Comparison of ENCODE assay signal across 9 cellular contexts in genomic region chr12:132178801-132179401, GRCh38. TPM values are rescaled to one million over a fixed set of nuclear protein-coding genes. Genes with fewer than 3 reads are reported as not detected.
DNase-seq lines count a peak whose midpoint lies in the region; ATAC-seq and TF ChIP-seq lines count a peak whose summit lies in the region.
"Had no signal": no experiment of that assay in that cellular context is flagged by ENCODE, and none has a peak within 500 bp of the region (broad histone marks: within the 10 kb centered on the region; RNA-seq: fewer than 3 reads in every experiment).

No MANE protein-coding gene starts in this region.

- H3K79me2 ChIP-seq in Loucy (ENCODE audit: insufficient read depth, low read length): no peaks in the 10 kb centered on the region

- peak overlapping the region in 1 of 2 donors; percentile 20 for H3K4me3 ChIP-seq in CD4-positive, alpha-beta memory T cell (ENCODE audit: low read length in 2 of 2)
- H3K4me3 ChIP-seq in Loucy (ENCODE audit: low read length, poor library complexity, severe bottlenecking): peak overlapping the region; percentile 62
- H3K4me3 ChIP-seq in body of pancreas: no peak overlapping the region
- H3K4me3 ChIP-seq: thoracic aorta had no signal

- 55 to 60% methylated on average over 27 to 39 of the region's 39 CpGs for WGBS in body of pancreas, 2 donors

- ATAC-seq in left colon (peak; percentile 81), body of pancreas (no peak), HG02759 (IDR thresholded peaks at IDR 0.05; ENCODE audit: unreplicated experiment) (no peak), GM21737 (IDR thresholded peaks at IDR 0.05; ENCODE audit: unreplicated experiment) (no peak), HG03571 (IDR thresholded peaks at IDR 0.05; ENCODE audit: unreplicated experiment) (no peak)

- peaks cover 14 to 32% (median 28%) of the 10 kb centered on the region in 4 donors for H3K4me1 Mint-ChIP-seq in CD4-positive, alpha-beta memory T cell

- H4K20me1 ChIP-seq in Loucy (ENCODE audit: insufficient read depth, low read length, poor library complexity, severe bottlenecking): no peaks in the 10 kb centered on the region

- TF ChIP-seq POLR2A in body of pancreas (IDR thresholded peaks at IDR 0.05): no peak

- peak; percentile 57 to 76 (median 72) for DNase-seq in CD4-positive, alpha-beta memory T cell
- peak; percentile 53 to 63 for DNase-seq in activated CD4-positive, alpha-beta T cell treated with anti-CD3 and anti-CD28 coated beads for 4 hours
- DNase-seq in left colon (peak in 1 of 2 donors; percentile 42), body of pancreas (no peak)

- peaks cover 0 to 4% of the 10 kb centered on the region in 2 donors for H3K9me3 ChIP-seq in CD4-positive, alpha-beta memory T cell (ENCODE audit: control insufficient read depth in 1 of 2, low read length in 2 of 2)
- no peaks in the 10 kb centered on the region for H3K9me3 ChIP-seq in Loucy (ENCODE audit: insufficient read depth, low read depth, low read length)
- no peaks in the 10 kb centered on the region for H3K9me3 ChIP-seq in body of pancreas
- H3K9me3 ChIP-seq: thoracic aorta had no signal

- H2AFZ ChIP-seq in Loucy (ENCODE audit: low read length): peak overlapping the region; percentile 83

- H3K4me2 ChIP-seq in Loucy (ENCODE audit: low read depth, low read length, poor library complexity, severe bottlenecking): peak overlapping the region; percentile 79

- peak overlapping the region; percentile 38 for H3K27ac ChIP-seq in CD4-positive, alpha-beta memory T cell (ENCODE audit: low read depth, low read length)
- H3K27ac ChIP-seq in body of pancreas: no peak overlapping the region
- H3K27ac ChIP-seq: thoracic aorta had no signal

- CTCF ChIA-PET in CD4-positive, alpha-beta memory T cell (lab: Charles Lee; ENCODE audit: partially characterized antibody): interaction anchor here (0.8 to 1.7 kb wide), 3 partner anchors 11 to 40 kb away, joined by 3 to 8 read pairs (median 4); no protein-coding TSS in a partner anchor

- peaks cover 5% of the 10 kb centered on the region in 2 donors for H3K27me3 Mint-ChIP-seq in CD4-positive, alpha-beta memory T cell

- peak overlapping the region; percentile 72 to 97 (median 91) for H3K27ac Mint-ChIP-seq in CD4-positive, alpha-beta memory T cell

- peaks cover 0 to 11% (median 6%) of the 10 kb centered on the region in 8 donors for H3K9me3 Mint-ChIP-seq in CD4-positive, alpha-beta memory T cell

- H3K9me2 ChIP-seq in Loucy (replicated peaks; ENCODE audit: low read depth, low read length): no peaks in the 10 kb centered on the region

- H3K36me3 Mint-ChIP-seq in CD4-positive, alpha-beta memory T cell: no peaks in the 10 kb centered on the region

- peaks cover 24% of the 10 kb centered on the region for H3K4me1 ChIP-seq in CD4-positive, alpha-beta memory T cell (ENCODE audit: insufficient read depth, low read length)
- H3K4me1 ChIP-seq in Loucy (ENCODE audit: insufficient read depth, low read length, poor library complexity, severe bottlenecking) (peaks cover 17% of the 10 kb centered on the region), body of pancreas (no peaks in the 10 kb centered on the region)

- peak overlapping the region; percentile 7 for H3K9ac ChIP-seq in Loucy (ENCODE audit: low read depth, low read length, poor library complexity, severe bottlenecking)

- H3K27me3 ChIP-seq in CD4-positive, alpha-beta memory T cell (ENCODE audit: insufficient read depth, low read length): no peaks in the 10 kb centered on the region
- H3K27me3 ChIP-seq in Loucy (ENCODE audit: insufficient read depth, low read length, poor library complexity, severe bottlenecking): no peaks in the 10 kb centered on the region
- no peaks in the 10 kb centered on the region for H3K27me3 ChIP-seq in body of pancreas

- POLR2A ChIA-PET in CD4-positive, alpha-beta memory T cell (lab: Charles Lee; ENCODE audit: partially characterized antibody): interaction anchor here (1.1 to 3.0 kb wide), 4 partner anchors 8 to 40 kb away, joined by 4 to 37 read pairs (median 8); no protein-coding TSS in a partner anchor

- intact Hi-C loops in CD4-positive, alpha-beta memory T cell (cut with micrococcal nuclease): loop anchor here (1.0 to 2.0 kb wide), 2 partner anchors 10 to 16 kb away; no protein-coding TSS in a partner anchor
- intact Hi-C loops in left colon (cut with DNase I, micrococcal nuclease): no loop called here
- intact Hi-C loops in body of pancreas (cut with DNase I): no loop called here

- H3K4me3 Mint-ChIP-seq in CD4-positive, alpha-beta memory T cell: peak overlapping the region; percentile 45 to 94 (median 88)

- H3K36me3 ChIP-seq in CD4-positive, alpha-beta memory T cell (ENCODE audit: insufficient read depth, low read length): no peaks in the 10 kb centered on the region
- no peaks in the 10 kb centered on the region for H3K36me3 ChIP-seq in Loucy (ENCODE audit: insufficient read depth, low read length)
- H3K36me3 ChIP-seq in body of pancreas (replicated peaks in 1 of 2; ENCODE audit: insufficient read depth in 1 of 2, low read depth in 2 of 2): no peaks in the 10 kb centered on the region
- H3K36me3 ChIP-seq: thoracic aorta had no signal

- TF ChIP-seq CTCF in Loucy (conservative IDR thresholded peaks at IDR 0.05; ENCODE audit: low read length) (no peak), body of pancreas (IDR thresholded peaks at IDR 0.05) (no peak)

- no peaks in the 10 kb centered on the region for H3F3A ChIP-seq in Loucy (ENCODE audit: low read depth)

RNA-seq across cellular contexts. Expression of gene NOC4L, which starts 34.6 kb away (rescaled TPM):
- 10 to 100 TPM; 17.0 to 18.5 TPM for total RNA-seq in CD4-positive, alpha-beta memory T cell
- polyA plus RNA-seq in CD4-positive, alpha-beta memory T cell: 10 to 100 TPM; 13.9 to 26.0 TPM
- total RNA-seq in left colon (10 to 100 TPM; 13.3 to 19.9 TPM), body of pancreas (10 to 100 TPM; 10.9 to 18.1 TPM)

RNA-seq across cellular contexts. Expression of gene DDX51, which starts 34.8 kb away (rescaled TPM):
- 10 to 100 TPM; 42.1 to 42.9 TPM for total RNA-seq in CD4-positive, alpha-beta memory T cell
- polyA plus RNA-seq in CD4-positive, alpha-beta memory T cell: 10 to 100 TPM in 1 of 2 donors, 1 to 10 TPM in 1; 4.0 to 13.0 TPM
- total RNA-seq in left colon (10 to 100 TPM; 15.2 to 16.7 TPM), body of pancreas (10 to 100 TPM; 16.1 to 27.4 TPM)

Comparison
In these comparisons a context has a peak if more than half of its experiments do, and no peak if none do; other contexts are left out.
1. DNase-seq: peak in CD4-positive, alpha-beta memory T cell (5 of 5) and activated CD4-positive, alpha-beta T cell treated with anti-CD3 and anti-CD28 coated beads for 4 hours (2 of 2); none in body of pancreas (0 of 4).